ENCODE assay signal across 1 cellular context in genomic region chr3:67642190-67642589, GRCh38.
A peak's percentile ranks its signal among the peaks of the same experiment; 100 is the strongest.
TF ChIP-seq lines count a peak whose summit lies in the region.

No MANE protein-coding gene starts in this region.

TF ChIP-seq in HepG2, 621 proteins besides CTCF, POLR2A, EP300 and RAD21:
- TF ChIP-seq ZNF512B (CRISPR knock-in tag; IDR thresholded peaks at IDR 0.05; ENCODE audit: borderline replicate concordance): no peak
- TF ChIP-seq, protein P1, sequence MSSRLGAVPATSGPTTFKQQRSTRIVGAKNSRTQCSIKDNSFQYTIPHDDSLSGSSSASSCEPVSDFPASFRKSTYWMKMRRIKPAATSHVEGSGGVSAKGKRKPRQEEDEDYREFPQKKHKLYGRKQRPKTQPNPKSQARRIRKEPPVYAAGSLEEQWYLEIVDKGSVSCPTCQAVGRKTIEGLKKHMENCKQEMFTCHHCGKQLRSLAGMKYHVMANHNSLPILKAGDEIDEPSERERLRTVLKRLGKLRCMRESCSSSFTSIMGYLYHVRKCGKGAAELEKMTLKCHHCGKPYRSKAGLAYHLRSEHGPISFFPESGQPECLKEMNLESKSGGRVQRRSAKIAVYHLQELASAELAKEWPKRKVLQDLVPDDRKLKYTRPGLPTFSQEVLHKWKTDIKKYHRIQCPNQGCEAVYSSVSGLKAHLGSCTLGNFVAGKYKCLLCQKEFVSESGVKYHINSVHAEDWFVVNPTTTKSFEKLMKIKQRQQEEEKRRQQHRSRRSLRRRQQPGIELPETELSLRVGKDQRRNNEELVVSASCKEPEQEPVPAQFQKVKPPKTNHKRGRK (CRISPR knock-in tag; IDR thresholded peaks at IDR 0.05): no peak
- TF ChIP-seq ZNF329 (CRISPR knock-in tag; IDR thresholded peaks at IDR 0.05; ENCODE audit: low read depth): no peak
- TF ChIP-seq ZNF788 (CRISPR knock-in tag; IDR thresholded peaks at IDR 0.05; ENCODE audit: borderline replicate concordance): no peak
- TF ChIP-seq CSRNP1 (CRISPR knock-in tag; IDR thresholded peaks at IDR 0.05): no peak
- TF ChIP-seq ZNF24 (IDR thresholded peaks at IDR 0.05): no peak
- no peak for TF ChIP-seq ZNF782 (CRISPR knock-in tag; IDR thresholded peaks at IDR 0.05; ENCODE audit: borderline replicate concordance)
- TF ChIP-seq RCOR2 (CRISPR knock-in tag; IDR thresholded peaks at IDR 0.05): no peak
- peak; percentile 52 for TF ChIP-seq ZNF629 (CRISPR knock-in tag; conservative IDR thresholded peaks at IDR 0.05)
- TF ChIP-seq ZNF264 (CRISPR knock-in tag; IDR thresholded peaks at IDR 0.05): no peak
- no peak for TF ChIP-seq ZNF124 (CRISPR knock-in tag; IDR thresholded peaks at IDR 0.05)
- TF ChIP-seq, protein P2, sequence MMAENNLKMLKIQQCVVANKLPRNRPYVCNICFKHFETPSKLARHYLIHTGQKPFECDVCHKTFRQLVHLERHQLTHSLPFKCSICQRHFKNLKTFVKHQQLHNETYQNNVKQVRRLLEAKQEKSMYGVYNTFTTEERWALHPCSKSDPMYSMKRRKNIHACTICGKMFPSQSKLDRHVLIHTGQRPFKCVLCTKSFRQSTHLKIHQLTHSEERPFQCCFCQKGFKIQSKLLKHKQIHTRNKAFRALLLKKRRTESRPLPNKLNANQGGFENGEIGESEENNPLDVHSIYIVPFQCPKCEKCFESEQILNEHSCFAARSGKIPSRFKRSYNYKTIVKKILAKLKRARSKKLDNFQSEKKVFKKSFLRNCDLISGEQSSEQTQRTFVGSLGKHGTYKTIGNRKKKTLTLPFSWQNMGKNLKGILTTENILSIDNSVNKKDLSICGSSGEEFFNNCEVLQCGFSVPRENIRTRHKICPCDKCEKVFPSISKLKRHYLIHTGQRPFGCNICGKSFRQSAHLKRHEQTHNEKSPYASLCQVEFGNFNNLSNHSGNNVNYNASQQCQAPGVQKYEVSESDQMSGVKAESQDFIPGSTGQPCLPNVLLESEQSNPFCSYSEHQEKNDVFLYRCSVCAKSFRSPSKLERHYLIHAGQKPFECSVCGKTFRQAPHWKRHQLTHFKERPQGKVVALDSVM (CRISPR knock-in tag; IDR thresholded peaks at IDR 0.05): peak; percentile 91
- TF ChIP-seq KDM1A (CRISPR knock-in tag; IDR thresholded peaks at IDR 0.05): peak; percentile 54; the same call in 1 of the 2 replicates
